16 cellular contexts compared by ENCODE assay signal in genomic region chr1:245262876-245263625, GRCh38.
A peak's percentile ranks its signal among the peaks of the same experiment; 100 is the strongest.
DNase-seq lines count a peak whose midpoint lies in the region; ATAC-seq, FAIRE-seq and TF ChIP-seq lines count a peak whose summit lies in the region.
"Had no signal": no experiment of that assay in that cellular context is flagged by ENCODE, and none has a peak within 500 bp of the region (broad histone marks: within the 10 kb centered on the region; RNA-seq: fewer than 3 reads in every experiment).

No MANE protein-coding gene starts in this region.

- H3K4me3 ChIP-seq in psoas muscle, result no peak overlapping the region
- H3K4me3 ChIP-seq in BE2C (ENCODE audit: low read depth, low read length), result no peak overlapping the region
- H3K4me3 ChIP-seq: SK-N-MC had no signal

- no peak for TF ChIP-seq CTCF in psoas muscle (IDR thresholded peaks at IDR 0.05)
- TF ChIP-seq CTCF in BE2C (IDR thresholded peaks at IDR 0.05; ENCODE audit: low read depth, low read length), result no peak

- ATAC-seq in psoas muscle, result no peak
- ATAC-seq: CD8-positive, alpha-beta T cell had no signal

- no peaks in the 10 kb centered on the region for H3K27me3 ChIP-seq in psoas muscle (ENCODE audit: insufficient read depth in 3 of 3, low read length in 2 of 3)
- H3K27me3 ChIP-seq in BE2C, result no peaks in the 10 kb centered on the region

- 75 to 77% (median 77%) methylated on average over 12 of the region's 12 CpGs for WGBS in psoas muscle, 3 donors

- FAIRE-seq in RCC 7860 (lab: Jason Lieb, UNC), result peak; percentile 85

- no peaks in the 10 kb centered on the region for H3K9me3 ChIP-seq in psoas muscle
- no peaks in the 10 kb centered on the region for H3K9me3 ChIP-seq in BE2C

- intact Hi-C loops in psoas muscle (cut with DNase I), result no loop called here

- DNase-seq in Daoy (ENCODE audit: low read depth) (peak; percentile 38), RCC 7860 (ENCODE audit: low spot score) (peak; percentile 64), kidney glomerular epithelial cell (lab: John Stamatoyannopoulos, UW) (peak; percentile 54), retina (peak; percentile 62), psoas muscle (no peak), BE2C (no peak)
- no peak for DNase-seq in activated CD8-positive, alpha-beta memory T cell treated with anti-CD3 and anti-CD28 coated beads, Interleukin-2, amount 50 U/mL, for 48 hours
- DNase-seq: CD8-positive, alpha-beta T cell; DMS 273 treated with DMSO at 0.1 percent for 48 hours; HCEC 1CT; IMR-90; Kasumi-1; NCI-H187 treated with DMSO at 0.1 percent for 48 hours; NCI-H2171 treated with DMSO at 0.1 percent for 48 hours; NCI-H510A had no signal

- no peaks in the 10 kb centered on the region for H3K4me1 ChIP-seq in psoas muscle
- peaks cover 13% of the 10 kb centered on the region for H3K4me1 ChIP-seq in BE2C

- no peak overlapping the region for H3K27ac ChIP-seq in psoas muscle
- H3K27ac ChIP-seq: SK-N-MC had no signal

- H3K36me3 ChIP-seq in psoas muscle (ENCODE audit: insufficient read depth in 1 of 2, low read depth in 1 of 2), result no peaks in the 10 kb centered on the region
- H3K36me3 ChIP-seq in BE2C, result 0 out of 2 replicates have a peak, but pooled peaks cover 6% of the 10 kb centered on the region

Comparison
In these comparisons a context has a peak if more than half of its experiments do, and no peak if none do; other contexts are left out.
1. DNase-seq: peak in Daoy (single experiment), RCC 7860 (single experiment), kidney glomerular epithelial cell (single experiment) and retina (single experiment); none in activated CD8-positive, alpha-beta memory T cell treated with anti-CD3 and anti-CD28 coated beads, Interleukin-2, amount 50 U/mL, for 48 hours (single experiment), psoas muscle (0 of 2) and BE2C (single experiment).